ENCODE assay signal across 19 cellular contexts in genomic region chr12:105658389-105658788, GRCh38.
A peak's percentile ranks its signal among the peaks of the same experiment; 100 is the strongest.
DNase-seq lines count a peak whose midpoint lies in the region; ATAC-seq and TF ChIP-seq lines count a peak whose summit lies in the region.
"Had no signal": no experiment of that assay in that cellular context is flagged by ENCODE, and none has a peak within 500 bp of the region (broad histone marks: within the 10 kb centered on the region; RNA-seq: fewer than 3 reads in every experiment).

No MANE protein-coding gene starts in this region.

- H3K4me1 ChIP-seq in right atrium auricular region (peaks cover 0 to 29% of the 10 kb centered on the region in 2 donors), foreskin keratinocyte (peaks cover 18% of the 10 kb centered on the region), skeletal muscle tissue (ENCODE audit: control insufficient read depth in 3 of 3, insufficient read depth in 3 of 3, low read length in 3 of 3) (peaks cover 4 to 9% (median 7%) of the 10 kb centered on the region in 3 donors), aorta (ENCODE audit: control insufficient read depth in 1 of 2, insufficient read depth in 2 of 2, low read length in 2 of 2) (no peaks in the 10 kb centered on the region), OCI-LY7 (ENCODE audit: insufficient read depth, low read length, poor library complexity, severe bottlenecking) (no peaks in the 10 kb centered on the region)

- TF ChIP-seq CTCF in right atrium auricular region (IDR thresholded peaks at IDR 0.05) (no peak), foreskin keratinocyte (conservative IDR thresholded peaks at IDR 0.05) (no peak), OCI-LY7 (conservative IDR thresholded peaks at IDR 0.05; ENCODE audit: low read length) (no peak), coronary artery (IDR thresholded peaks at IDR 0.05) (no peak)

- no TSS peak for BruUV-seq in OCI-LY7 (replicated peaks; lab: Mats Ljungman, UMichigan)

- peaks cover 0 to 5% of the 10 kb centered on the region in 2 donors for H3K27me3 Mint-ChIP-seq in effector memory CD8-positive, alpha-beta T cell

- H3K9me3 ChIP-seq in right atrium auricular region: no peaks in the 10 kb centered on the region
- H3K9me3 ChIP-seq in skeletal muscle tissue (ENCODE audit: control insufficient read depth in 3 of 3, low read length in 3 of 3): no peaks in the 10 kb centered on the region
- H3K9me3 ChIP-seq in aorta (ENCODE audit: control insufficient read depth, low read length): no peaks in the 10 kb centered on the region
- no peaks in the 10 kb centered on the region for H3K9me3 ChIP-seq in OCI-LY7 (ENCODE audit: low read length)

- no peaks in the 10 kb centered on the region for H3K9me3 Mint-ChIP-seq in effector memory CD8-positive, alpha-beta T cell

- no peaks in the 10 kb centered on the region for H3K79me2 ChIP-seq in OCI-LY7 (ENCODE audit: insufficient read depth, low read depth, low read length)

- H3K27ac ChIP-seq in right atrium auricular region (peak overlapping the region in 1 of 2 donors; percentile 58), foreskin keratinocyte (peak overlapping the region; percentile 63), skeletal muscle tissue (ENCODE audit: low read depth, low read length) (peak overlapping the region; percentile 63), aorta (ENCODE audit: low read depth in 1 of 2, low read length in 2 of 2) (no peak overlapping the region), OCI-LY7 (ENCODE audit: low read depth, low read length, poor library complexity, severe bottlenecking) (no peak overlapping the region), coronary artery (peak overlapping the region in 1 of 2 donors; percentile 5)

- 18 to 20% methylated on average over 2 of the region's 2 CpGs for WGBS in aorta, 2 donors

- H3K27ac Mint-ChIP-seq in effector memory CD8-positive, alpha-beta T cell: no peak overlapping the region

- no peak overlapping the region for H2AFZ ChIP-seq in OCI-LY7 (ENCODE audit: low read length)

- POLR2A ChIA-PET in OCI-LY7 (lab: Charles Lee): no interaction called here

- H3K27me3 ChIP-seq in right atrium auricular region (no peaks in the 10 kb centered on the region), foreskin keratinocyte (no peaks in the 10 kb centered on the region), skeletal muscle tissue (ENCODE audit: control insufficient read depth in 3 of 3, insufficient read depth in 3 of 3, low read length in 3 of 3) (no peaks in the 10 kb centered on the region), aorta (ENCODE audit: control insufficient read depth in 1 of 2, insufficient read depth in 2 of 2, low read length in 1 of 2) (no peaks in the 10 kb centered on the region)

- intact Hi-C loops in left cardiac atrium (cut with DNase I): no loop called here
- intact Hi-C loops in aorta (cut with DNase I): no loop called here
- intact Hi-C loops in OCI-LY7 (cut with micrococcal nuclease; ENCODE audit: unreplicated experiment): no loop called here

- H4K20me1 ChIP-seq in OCI-LY7 (ENCODE audit: insufficient read depth, low read length): no peaks in the 10 kb centered on the region

- no peaks in the 10 kb centered on the region for H3K4me1 Mint-ChIP-seq in effector memory CD8-positive, alpha-beta T cell (ENCODE audit: low read depth in 2 of 2)

- DNase-seq in left cardiac atrium: no peak
- no peak for DNase-seq in right atrium auricular region (ENCODE audit: low spot score)
- no peak for DNase-seq in foreskin keratinocyte
- no peak for DNase-seq in aorta
- no peak for DNase-seq in OCI-LY7 (ENCODE audit: low spot score)
- DNase-seq in coronary artery (ENCODE audit: low spot score): no peak
- DNase-seq in effector memory CD8-positive, alpha-beta T cell: no peak
- DNase-seq: C1 segment of cervical spinal cord; DMS 273 treated with DMSO at 0.1 percent for 48 hours; GF-D8; KBM-7; NCI-H1417 treated with DMSO at 0.1 percent for 48 hours; NCI-H2029; NCI-H2171; NCI-H446 treated with DMSO at 0.1 percent for 48 hours; NK-92 treated with Interleukin-12 subunit alpha and Interleukin-12 subunit beta, amount 100 ng/mL, for 24 hours; OCI-M1; RPMI8226 had no signal

- H3K4me3 Mint-ChIP-seq in effector memory CD8-positive, alpha-beta T cell: no peak overlapping the region

- H3K4me3 ChIP-seq in right atrium auricular region: no peak overlapping the region
- H3K4me3 ChIP-seq in skeletal muscle tissue (ENCODE audit: low read length in 3 of 3): no peak overlapping the region
- no peak overlapping the region for H3K4me3 ChIP-seq in aorta (ENCODE audit: low read length in 2 of 2)
- H3K4me3 ChIP-seq in OCI-LY7 (ENCODE audit: low read depth, low read length, poor library complexity, severe bottlenecking): no peak overlapping the region
- no peak overlapping the region for H3K4me3 ChIP-seq in coronary artery

- H3K36me3 ChIP-seq in right atrium auricular region (no peaks in the 10 kb centered on the region), skeletal muscle tissue (ENCODE audit: control insufficient read depth in 3 of 3, insufficient read depth in 3 of 3, low read length in 3 of 3) (no peaks in the 10 kb centered on the region), aorta (ENCODE audit: control insufficient read depth in 1 of 2, insufficient read depth in 2 of 2, low read length in 1 of 2) (no peaks in the 10 kb centered on the region), OCI-LY7 (ENCODE audit: insufficient read depth, low read length) (no peaks in the 10 kb centered on the region)

- H3K4me2 ChIP-seq in OCI-LY7 (ENCODE audit: low read length): no peak overlapping the region

- H3K9me2 ChIP-seq in OCI-LY7 (ENCODE audit: insufficient read depth, low read length): no peaks in the 10 kb centered on the region

- H3K36me3 Mint-ChIP-seq in effector memory CD8-positive, alpha-beta T cell (ENCODE audit: insufficient read depth): no peaks in the 10 kb centered on the region

- H3K9ac ChIP-seq in skeletal muscle tissue (ENCODE audit: low read depth in 1 of 3, low read length in 3 of 3): no peak overlapping the region

- CTCF ChIA-PET in OCI-LY7 (lab: Charles Lee; ENCODE audit: unreplicated experiment): no interaction called here

- ATAC-seq in left cardiac atrium (peak; percentile 36 to 42), foreskin keratinocyte (no peak), aorta (ENCODE audit: low FRiP score) (peak; percentile 21)
- no peak for ATAC-seq in effector memory CD8-positive, alpha-beta T cell (replicated peaks)

Comparison
In these comparisons a context has a peak if more than half of its experiments do, and no peak if none do; other contexts are left out.
1. ATAC-seq: peak in left cardiac atrium (2 of 2) and aorta (single experiment); none in foreskin keratinocyte (single experiment) and effector memory CD8-positive, alpha-beta T cell (single experiment).
2. H3K27ac ChIP-seq: peak in foreskin keratinocyte (single experiment) and skeletal muscle tissue (single experiment); none in aorta (0 of 2) and OCI-LY7 (single experiment).